In the genomic region with DNA sequence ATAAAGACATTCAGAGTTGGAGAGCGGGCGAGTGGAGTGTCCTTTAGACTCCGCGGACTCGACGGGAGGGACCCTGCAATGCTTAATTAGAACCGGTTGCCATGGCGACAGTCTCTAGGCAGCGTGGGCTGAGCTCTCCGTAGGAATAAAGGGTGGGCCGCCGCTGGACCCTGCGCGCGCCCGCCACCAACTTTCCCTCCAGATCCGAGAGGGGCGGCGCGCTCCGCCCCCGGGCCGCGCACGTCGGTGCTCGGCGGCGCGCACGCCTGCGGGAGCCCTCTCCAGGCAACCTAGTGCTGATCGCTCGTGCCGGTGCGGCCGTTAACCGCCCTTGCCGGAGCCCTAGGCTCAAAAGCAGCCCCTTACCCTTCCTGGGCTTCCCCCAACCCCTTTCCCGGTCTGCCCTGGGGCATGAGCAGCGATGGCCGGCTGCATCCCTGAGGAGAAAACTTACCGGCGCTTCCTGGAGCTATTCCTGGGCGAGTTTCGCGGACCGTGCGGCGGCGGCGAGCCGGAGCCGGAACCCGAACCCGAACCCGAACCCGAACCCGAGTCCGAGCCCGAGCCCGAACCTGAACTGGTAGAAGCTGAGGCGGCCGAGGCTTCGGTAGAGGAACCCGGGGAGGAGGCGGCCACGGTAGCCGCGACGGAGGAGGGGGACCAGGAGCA, we compare ENCODE assay signal across 8 cellular contexts. TPM values are rescaled to one million over a fixed set of nuclear protein-coding genes. Genes with fewer than 3 reads are reported as not detected.
A peak's percentile ranks its signal among the peaks of the same experiment; 100 is the strongest.
DNase-seq lines count a peak whose midpoint lies in the region; ATAC-seq lines count a peak whose summit lies in the region.

Gene PPM1E (plus strand): TSS at position 278 of the 669 bp plus-strand sequence.

- no peaks in the 10 kb centered on the region for H3K36me3 ChIP-seq in HUES48 (ENCODE audit: control insufficient read depth, insufficient read depth, low read length)
- H3K36me3 ChIP-seq in subcutaneous abdominal adipose tissue (ENCODE audit: control insufficient read depth in 5 of 5, insufficient read depth in 5 of 5, low read length in 5 of 5), result no peaks in the 10 kb centered on the region

- DNase-seq in Caki2 (ENCODE audit: low read depth) (peak; percentile 50), NOMO-1 treated with DMSO at 0.1 percent for 48 hours (lab: John Stamatoyannopoulos, UW; ENCODE audit: unreplicated experiment) (peak; percentile 45), fibroblast of peridontal ligament (ENCODE audit: extremely low read depth) (peak; percentile 10)
- DNase-seq in activated T-cell treated with anti-CD3 and anti-CD28 coated beads, Interleukin-2, amount 50 U/mL, for 72 hours, result peak; percentile 49 to 57
- peak; percentile 1 to 66 (median 26) for DNase-seq in naive thymus-derived CD8-positive, alpha-beta T cell

- no peaks in the 10 kb centered on the region for H3K9me3 ChIP-seq in HUES48 (ENCODE audit: control insufficient read depth, insufficient read depth, low read length)
- H3K9me3 ChIP-seq in subcutaneous abdominal adipose tissue (ENCODE audit: control insufficient read depth in 5 of 5, low read length in 5 of 5), result no peaks in the 10 kb centered on the region

- H3K4me1 Mint-ChIP-seq in activated T-cell treated with anti-CD3 and anti-CD28 coated beads, Interleukin-2, amount 50 U/mL, for 72 hours (ENCODE audit: low read depth), result peaks cover 7% of the 10 kb centered on the region
- peaks cover 8 to 14% (median 13%) of the 10 kb centered on the region in 4 donors for H3K4me1 Mint-ChIP-seq in naive thymus-derived CD8-positive, alpha-beta T cell

- H3K27ac Mint-ChIP-seq in activated T-cell treated with anti-CD3 and anti-CD28 coated beads, Interleukin-2, amount 50 U/mL, for 72 hours, result peak within 1 kb of the TSS; percentile 39
- peak within 1 kb of the TSS in 1 of 10 donors; percentile 8 for H3K27ac Mint-ChIP-seq in naive thymus-derived CD8-positive, alpha-beta T cell

- H3K4me3 Mint-ChIP-seq in activated T-cell treated with anti-CD3 and anti-CD28 coated beads, Interleukin-2, amount 50 U/mL, for 72 hours, result peak within 1 kb of the TSS; percentile 88 to 98
- peak within 1 kb of the TSS; percentile 81 to 98 (median 92) for H3K4me3 Mint-ChIP-seq in naive thymus-derived CD8-positive, alpha-beta T cell

- peak within 1 kb of the TSS; percentile 22 for H3K27ac ChIP-seq in HUES48 (ENCODE audit: low read depth, low read length)
- H3K27ac ChIP-seq in subcutaneous abdominal adipose tissue (ENCODE audit: low read depth, low read length), result no peak within 1 kb of the TSS

- H3K9ac ChIP-seq in HUES48 (ENCODE audit: low read depth, low read length), result 0 out of 2 replicates have a peak within 1 kb of the TSS, but pooled peaks have one; percentile 13
- H3K9ac ChIP-seq in subcutaneous abdominal adipose tissue (ENCODE audit: low read length in 5 of 5), result peak within 1 kb of the TSS in 1 of 5 donors; percentile 35

- peak within 1 kb of the TSS; percentile 88 for H3K4me3 ChIP-seq in HUES48 (ENCODE audit: low read depth, low read length)
- peak within 1 kb of the TSS; percentile 39 to 84 (median 68) for H3K4me3 ChIP-seq in subcutaneous abdominal adipose tissue (ENCODE audit: low read depth in 1 of 5, low read length in 5 of 5)

- in situ Hi-C loops in Caki2 (cut with HindIII; ENCODE audit: low pct_unique_long_range_greater_than_20kb, low sequenced_read_pairs), result no loop called here

- H3K36me3 Mint-ChIP-seq in activated T-cell treated with anti-CD3 and anti-CD28 coated beads, Interleukin-2, amount 50 U/mL, for 72 hours (ENCODE audit: insufficient read depth in 2 of 2), result peaks cover 3% of the 10 kb centered on the region in 2 donors
- peaks cover 0 to 10% (median 3%) of the 10 kb centered on the region in 3 donors for H3K36me3 Mint-ChIP-seq in naive thymus-derived CD8-positive, alpha-beta T cell

- H3K4me1 ChIP-seq in HUES48 (ENCODE audit: control insufficient read depth, insufficient read depth, low read length) (peaks cover 6% of the 10 kb centered on the region; the same call in 1 of the 2 replicates), subcutaneous abdominal adipose tissue (ENCODE audit: control insufficient read depth in 5 of 5, insufficient read depth in 5 of 5, low read length in 5 of 5) (peaks cover 0 to 20% (median 15%) of the 10 kb centered on the region in 5 donors)

- H3K27me3 Mint-ChIP-seq in activated T-cell treated with anti-CD3 and anti-CD28 coated beads, Interleukin-2, amount 50 U/mL, for 72 hours (ENCODE audit: low read depth), result peaks cover 55% of the 10 kb centered on the region
- H3K27me3 Mint-ChIP-seq in naive thymus-derived CD8-positive, alpha-beta T cell, result peaks cover 25 to 49% (median 33%) of the 10 kb centered on the region in 5 donors

- POLR2A ChIA-PET in naive thymus-derived CD8-positive, alpha-beta T cell (lab: Charles Lee), result no interaction called here

- H3K27me3 ChIP-seq in HUES48 (ENCODE audit: control insufficient read depth, insufficient read depth, low read length), result peaks cover 20% of the 10 kb centered on the region
- H3K27me3 ChIP-seq in subcutaneous abdominal adipose tissue (ENCODE audit: control insufficient read depth in 5 of 5, insufficient read depth in 4 of 5, low read length in 5 of 5), result peaks cover 12 to 37% (median 16%) of the 10 kb centered on the region in 5 donors

- H3K9me3 Mint-ChIP-seq in activated T-cell treated with anti-CD3 and anti-CD28 coated beads, Interleukin-2, amount 50 U/mL, for 72 hours, result no peaks in the 10 kb centered on the region
- no peaks in the 10 kb centered on the region for H3K9me3 Mint-ChIP-seq in naive thymus-derived CD8-positive, alpha-beta T cell

- ATAC-seq in activated T-cell treated with anti-CD3 and anti-CD28 coated beads, Interleukin-2, amount 50 U/mL, for 72 hours (replicated peaks in 1 of 2), result peak; percentile 82 to 84
- ATAC-seq in naive thymus-derived CD8-positive, alpha-beta T cell, result peak; percentile 76 to 81
- ATAC-seq in HG03095 (IDR thresholded peaks at IDR 0.05; ENCODE audit: unreplicated experiment), result no peak

RNA-seq across cellular contexts. Expression of gene PPM1E, which starts in this region (rescaled TPM):
- 0.24 TPM in 1 of 2 replicates, not detected in the other for total RNA-seq in Caki2 (2014; rRNA removed; shearing (Covaris generic); ENCODE audit: low replicate concordance)
- total RNA-seq in activated T-cell treated with anti-CD3 and anti-CD28 coated beads, Interleukin-2, amount 50 U/mL, for 72 hours, result under 1 TPM; 0.07 to 0.12 TPM
- total RNA-seq in naive thymus-derived CD8-positive, alpha-beta T cell, result not detected
- under 1 TPM in 1 of 3 donors, not detected in 2; 0.05 TPM for polyA plus RNA-seq in naive thymus-derived CD8-positive, alpha-beta T cell

Comparison
In these comparisons a context has a peak if more than half of its experiments do, and no peak if none do; other contexts are left out.
1. Peak in DNase-seq in Caki2; RNA of the gene not detected or under 1 TPM.
2. Peak in DNase-seq and ATAC-seq in activated T-cell treated with anti-CD3 and anti-CD28 coated beads, Interleukin-2, amount 50 U/mL, for 72 hours; RNA of the gene not detected or under 1 TPM.
3. Peak in DNase-seq and ATAC-seq in naive thymus-derived CD8-positive, alpha-beta T cell; RNA of the gene not detected or under 1 TPM.